In the genomic region with DNA sequence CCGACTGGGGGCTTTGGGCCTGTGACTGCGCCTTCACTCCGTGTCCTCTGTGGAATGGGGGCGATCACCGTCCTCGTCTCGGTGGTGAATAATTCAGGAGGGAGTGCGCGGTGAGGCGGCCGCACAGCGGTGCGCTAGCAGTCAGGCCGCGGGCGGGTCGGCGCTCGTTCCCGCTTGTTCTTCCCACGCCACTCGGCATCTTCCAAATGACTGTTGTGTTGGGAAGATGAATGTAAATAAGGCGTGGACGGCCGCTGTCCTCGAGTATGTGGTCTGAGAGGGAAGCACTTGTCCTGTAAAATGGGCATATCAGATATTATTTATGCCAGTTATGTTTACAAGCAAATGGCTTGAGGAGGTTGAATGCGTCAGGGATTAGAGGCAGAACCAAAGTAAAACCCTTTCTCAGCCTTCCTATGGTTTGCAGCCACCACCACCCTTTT, we compare ENCODE assay signal across 8 cellular contexts. TPM values are rescaled to one million over a fixed set of nuclear protein-coding genes. Genes with fewer than 3 reads are reported as not detected.
DNase-seq lines count a peak whose midpoint lies in the region; ATAC-seq and TF ChIP-seq lines count a peak whose summit lies in the region.

No MANE protein-coding gene starts in this region.

- DNase-seq in activated CD4-positive, CD25-positive, alpha-beta regulatory T cell (lab: John Stamatoyannopoulos, UW): no peak
- DNase-seq in RWPE1 (ENCODE audit: low spot score): no peak
- DNase-seq in esophagus muscularis mucosa (ENCODE audit: extremely low spot score): no peak
- no peak for DNase-seq in stimulated activated CD4-positive, alpha-beta T cell treated with anti-CD3 and anti-CD28 coated beads, Interleukin-12 subunit alpha, Interleukin-12 subunit beta, amount 100 ng/mL, for 4 hours
- no peak for DNase-seq in NCI-H2081 treated with DMSO at 0.1 percent for 48 hours (lab: John Stamatoyannopoulos, UW)

- H3K27ac ChIP-seq in RWPE1: peak overlapping the region; percentile 93
- peak overlapping the region; percentile 85 to 96 (median 88) for H3K27ac ChIP-seq in esophagus muscularis mucosa (replicated peaks in 1 of 4)
- H3K27ac ChIP-seq in neutrophil: peak overlapping the region; percentile 97

- H3K4me1 ChIP-seq in esophagus muscularis mucosa (peaks cover 18 to 49% (median 29%) of the 10 kb centered on the region in 4 donors), neutrophil (ENCODE audit: control insufficient read depth in 1 of 2, insufficient read depth in 1 of 2, low read depth in 1 of 2, low read length in 1 of 2) (peaks cover 17 to 18% of the 10 kb centered on the region in 2 experiments)

- H3K36me3 ChIP-seq in esophagus muscularis mucosa (peaks cover 8 to 21% (median 17%) of the 10 kb centered on the region in 4 donors), neutrophil (peaks cover 20% of the 10 kb centered on the region)

- TF ChIP-seq CTCF in RWPE1 (conservative IDR thresholded peaks at IDR 0.05; ENCODE audit: low read depth) (no peak), esophagus muscularis mucosa (IDR thresholded peaks at IDR 0.05) (peak in 1 of 3 experiments; percentile 14), neutrophil (IDR thresholded peaks at IDR 0.05) (peak; percentile 1)

- POLR2A ChIA-PET in RWPE1 (lab: Yijun Ruan, JAX; ENCODE audit: low non-redundant PET): interaction anchor here (1.0 kb wide), 1 partner anchor 12 kb away, joined by 3 read pairs; no protein-coding TSS in a partner anchor

- no peak for TF ChIP-seq POLR2A in esophagus muscularis mucosa (IDR thresholded peaks at IDR 0.05; ENCODE audit: low read depth)

- CTCF ChIA-PET in RWPE1 (lab: Yijun Ruan, JAX): interaction anchor here (0.7 to 1.0 kb wide), 2 partner anchors 14 to 17 kb away, joined by 3 to 5 read pairs; no protein-coding TSS in a partner anchor

- H3K4me3 ChIP-seq in esophagus muscularis mucosa (peak overlapping the region; percentile 87 to 95 (median 94)), neutrophil (ENCODE audit: low read depth in 1 of 2, low read length in 1 of 2) (peak overlapping the region; percentile 88 to 91)

- peaks cover 0 to 3% (median 0%) of the 10 kb centered on the region in 4 donors for H3K27me3 ChIP-seq in esophagus muscularis mucosa
- H3K27me3 ChIP-seq in neutrophil: no peaks in the 10 kb centered on the region

- intact Hi-C loops in esophagus muscularis mucosa (cut with DNase I): loop anchor here (5.0 to 10.0 kb wide), 2 partner anchors 56 to 1238 kb away; partner anchors contain the start of genes KDSR, PIGN and RELCH

- ATAC-seq in activated CD4-positive, CD25-positive, alpha-beta regulatory T cell treated with anti-CD3 and anti-CD28 coated beads, Interleukin-2, amount 50 U/mL, for 24 hours: peak; percentile 33 to 42
- peak; percentile 37 for ATAC-seq in HG02759 (IDR thresholded peaks at IDR 0.05; ENCODE audit: unreplicated experiment)

- no peak for TF ChIP-seq EP300 in esophagus muscularis mucosa (IDR thresholded peaks at IDR 0.05)

- no peaks in the 10 kb centered on the region for H3K9me3 ChIP-seq in esophagus muscularis mucosa
- H3K9me3 ChIP-seq in neutrophil: no peaks in the 10 kb centered on the region

- WGBS in esophagus muscularis mucosa: 3% methylated on average over 27 of the region's 27 CpGs

RNA-seq across cellular contexts. Expression of gene VPS4B, which starts 0.6 kb away (rescaled TPM):
- 10 to 100 TPM; 25.7 to 32.1 (median 29.4) TPM for total RNA-seq in esophagus muscularis mucosa

RNA-seq across cellular contexts. Expression of gene SERPINB5, which starts 53.9 kb away (rescaled TPM):
- not detected for total RNA-seq in esophagus muscularis mucosa

RNA-seq across cellular contexts. Expression of gene KDSR, which starts 55.9 kb away (rescaled TPM):
- 10 to 100 TPM; 41.8 to 58.8 (median 49.8) TPM for total RNA-seq in esophagus muscularis mucosa
